In genomic region chr19:18502236-18502632, GRCh38 we compare ENCODE assay signal across 1 cellular context.
TF ChIP-seq lines count a peak whose summit lies in the region.

No MANE protein-coding gene starts in this region.

TF ChIP-seq in liver, 16 proteins besides CTCF, POLR2A, EP300 and RAD21:
- TF ChIP-seq MAX (IDR thresholded peaks at IDR 0.05) (no peak), JUND (IDR thresholded peaks at IDR 0.05) (no peak), SP1 (IDR thresholded peaks at IDR 0.05) (no peak), EGR1 (IDR thresholded peaks at IDR 0.05; ENCODE audit: low read depth in 2 of 2) (no peak), ZBTB33 (IDR thresholded peaks at IDR 0.05) (no peak)
